ENCODE assay signal across 8 cellular contexts in genomic region chr7:42745357-42746022, GRCh38.
DNase-seq lines count a peak whose midpoint lies in the region; ATAC-seq, FAIRE-seq and TF ChIP-seq lines count a peak whose summit lies in the region.

No MANE protein-coding gene starts in this region.

- H3K36me3 ChIP-seq in keratinocyte (ENCODE audit: control insufficient read depth in 2 of 2, extremely low read depth in 1 of 2, insufficient read depth in 2 of 2, low read length in 2 of 2), result no peaks in the 10 kb centered on the region

- H3K4me1 ChIP-seq in keratinocyte (ENCODE audit: control insufficient read depth, extremely low read depth, insufficient read depth, low read length), result no peaks in the 10 kb centered on the region

- no peaks in the 10 kb centered on the region for H3K27me3 ChIP-seq in keratinocyte (ENCODE audit: control insufficient read depth, extremely low read depth, insufficient read depth, low read length)

- H3K27ac ChIP-seq in keratinocyte (ENCODE audit: control insufficient read depth, insufficient read depth, low read length), result no peak overlapping the region

- no peaks in the 10 kb centered on the region for H4K20me1 ChIP-seq in keratinocyte (ENCODE audit: control insufficient read depth, extremely low read depth, insufficient read depth, low read length)

- peak; percentile 61 for TF ChIP-seq CTCF in GM10266 (IDR thresholded peaks at IDR 0.05; ENCODE audit: control insufficient read depth, insufficient read depth, low read depth, missing control alignments)
- peak; percentile 66 to 78 (median 73) for TF ChIP-seq CTCF in keratinocyte (optimal IDR thresholded peaks at IDR 0.05 in 1 of 3, IDR thresholded peaks at IDR 0.05 in 1 of 3, conservative IDR thresholded peaks at IDR 0.05 in 1 of 3; ENCODE audit: extremely low read depth in 1 of 3, insufficient read depth in 2 of 3, low read length in 3 of 3)

- H3K79me2 ChIP-seq in keratinocyte (ENCODE audit: control insufficient read depth, insufficient read depth, low read length), result no peaks in the 10 kb centered on the region

- no peak overlapping the region for H2AFZ ChIP-seq in keratinocyte (ENCODE audit: control insufficient read depth, low read length)

- no peak overlapping the region for H3K4me2 ChIP-seq in keratinocyte (ENCODE audit: control insufficient read depth, extremely low read depth, insufficient read depth, low read depth, low read length)

- H3K9ac ChIP-seq in keratinocyte (ENCODE audit: control insufficient read depth, extremely low read depth, insufficient read depth, low read length), result no peak overlapping the region

- no peaks in the 10 kb centered on the region for H3K9me1 ChIP-seq in keratinocyte (ENCODE audit: control insufficient read depth, extremely low read depth, insufficient read depth, low read length)

- peak; percentile 10 for DNase-seq in GM10266 (ENCODE audit: extremely low spot score)
- peak; percentile 12 for DNase-seq in HuH-7.5 (ENCODE audit: low spot score)
- DNase-seq in activated naive CD4-positive, alpha-beta T cell treated with anti-CD3 and anti-CD28 coated beads, Interleukin-2, amount 50 U/mL, for 16 hours, result peak; percentile 46
- DNase-seq in keratinocyte (ENCODE audit: low read depth, low spot score), result no peak
- peak; percentile 17 for DNase-seq in urothelium cell line (ENCODE audit: low spot score)
- DNase-seq in NCI-H524 (lab: John Stamatoyannopoulos, UW), result no peak
- no peak for DNase-seq in GOT3 (lab: John Stamatoyannopoulos, UW)

- no peak overlapping the region for H3K4me3 ChIP-seq in keratinocyte (ENCODE audit: control insufficient read depth in 2 of 3, extremely low read depth in 1 of 3, insufficient read depth in 2 of 3, low read depth in 1 of 3, low read length in 3 of 3)

- no peak for FAIRE-seq in keratinocyte (lab: Jason Lieb, UNC)
- FAIRE-seq in urothelium cell line (lab: Jason Lieb, UNC), result no peak

- no peaks in the 10 kb centered on the region for H3K9me3 ChIP-seq in keratinocyte (ENCODE audit: control insufficient read depth, low read depth, low read length)

- no peak for ATAC-seq in HG03571 (IDR thresholded peaks at IDR 0.05; ENCODE audit: unreplicated experiment)

- dilution Hi-C loops in keratinocyte (cut with MboI; ENCODE audit: extremely low pct_ligation_motif_present, low sequenced_read_pairs), result no loop called here

Comparison
In these comparisons a context has a peak if more than half of its experiments do, and no peak if none do; other contexts are left out.
1. DNase-seq: peak in GM10266 (single experiment), HuH-7.5 (single experiment), activated naive CD4-positive, alpha-beta T cell treated with anti-CD3 and anti-CD28 coated beads, Interleukin-2, amount 50 U/mL, for 16 hours (single experiment) and urothelium cell line (single experiment); none in keratinocyte (single experiment), NCI-H524 (0 of 2) and GOT3 (single experiment).